19 cellular contexts compared by ENCODE assay signal in genomic region chr21:42252778-42253340, GRCh38.
"Had no signal": no experiment of that assay in that cellular context is flagged by ENCODE, and none has a peak within 500 bp of the region (broad histone marks: within the 10 kb centered on the region; RNA-seq: fewer than 3 reads in every experiment).

No MANE protein-coding gene starts in this region.

- H3K27ac ChIP-seq: esophagus squamous epithelium, heart right ventricle, neutrophil, thyroid gland had no signal

- H3K36me3 ChIP-seq: esophagus squamous epithelium, heart right ventricle, neutrophil, thyroid gland had no signal

- H3K4me3 ChIP-seq: esophagus squamous epithelium, heart right ventricle, thyroid gland had no signal

- H3K4me1 ChIP-seq: esophagus squamous epithelium, thyroid gland had no signal

- ATAC-seq: activated CD8-positive, alpha-beta T cell treated with anti-CD3 and anti-CD28 coated beads, Interleukin-2, amount 10 ng/mL, durations not matched to agents 7 days and 5 days; heart right ventricle; natural killer cell; sciatic nerve; stimulated activated memory B cell treated with anti-CD40 and anti-IgM and Interleukin-4, amounts not matched to agents 10 μg/mL and 1 μg/mL and 100 μg/mL, for 72 hours had no signal

- FAIRE-seq: urothelium cell line had no signal

- H3K27me3 ChIP-seq: heart right ventricle, thyroid gland had no signal

- H3K9me3 ChIP-seq: esophagus squamous epithelium, heart right ventricle, neutrophil, thyroid gland had no signal

- DNase-seq: activated B cell treated with CpG ODN at 0.5 μM for 24 hours; activated CD4-positive, alpha-beta T cell treated with anti-CD3 and anti-CD28 coated beads for 48 hours; activated CD8-positive, alpha-beta T cell treated with anti-CD3 and anti-CD28 coated beads, Interleukin-2, amount 10 ng/mL, durations not matched to agents 7 days and 5 days; activated naive CD4-positive, alpha-beta T cell treated with anti-CD3 and anti-CD28 coated beads for 36 hours; activated T-cell treated with anti-CD3 and anti-CD28 coated beads, Interleukin-2, amount 50 U/mL, for 24 hours; cerebellar nuclear complex; effector CD8-positive, alpha-beta T cell; esophagus squamous epithelium; heart right ventricle; immature natural killer cell; kidney glomerular epithelial cell; mesendoderm; natural killer cell; stimulated activated CD4-positive, alpha-beta T cell treated with anti-CD3 and anti-CD28 coated beads, Interleukin-4, amount 100 ng/mL, for 24 hours; thyroid gland had no signal
